In genomic region chr2:155600296-155600695, GRCh38 we compare ENCODE assay signal across 20 cellular contexts.
DNase-seq lines count a peak whose midpoint lies in the region; ATAC-seq and TF ChIP-seq lines count a peak whose summit lies in the region.
"Had no signal": no experiment of that assay in that cellular context is flagged by ENCODE, and none has a peak within 500 bp of the region (broad histone marks: within the 10 kb centered on the region; RNA-seq: fewer than 3 reads in every experiment).

No MANE protein-coding gene starts in this region.

- H3K9me3 ChIP-seq in lower lobe of right lung: peaks cover 14% of the 10 kb centered on the region
- H3K9me3 ChIP-seq: BE2C had no signal

- DNase-seq in chondrocyte (ENCODE audit: low spot score): peak; percentile 83
- no peak for DNase-seq in lower lobe of right lung
- DNase-seq in stimulated activated effector memory CD8-positive, alpha-beta T cell treated with anti-CD3 and anti-CD28 coated beads, Interleukin-12 subunit alpha, Interleukin-12 subunit beta, amount 100 ng/mL, for 72 hours (ENCODE audit: low spot score in 2 of 2): no peak
- DNase-seq in G401 (ENCODE audit: low spot score): no peak
- DNase-seq: ACHN; BE2C; C1 segment of cervical spinal cord; CD4-positive, CD25-positive, alpha-beta regulatory T cell; CD8-positive, alpha-beta memory T cell; COR-L47; DMS 273 treated with DMSO at 0.1 percent for 48 hours; DMS53; DND-41; EL; GM23248; HCEC 1CT; IMR-90 had no signal

- H3K27me3 Mint-ChIP-seq in chondrocyte (ENCODE audit: low read depth): no peaks in the 10 kb centered on the region
- H3K27me3 Mint-ChIP-seq: CD4-positive, CD25-positive, alpha-beta regulatory T cell; CD8-positive, alpha-beta memory T cell had no signal

- ATAC-seq in lower lobe of right lung (peak; percentile 11 to 39), HG02678 (IDR thresholded peaks at IDR 0.05; ENCODE audit: unreplicated experiment) (no peak), GM19328 (IDR thresholded peaks at IDR 0.05; ENCODE audit: unreplicated experiment) (no peak)
- ATAC-seq in stimulated activated effector memory CD8-positive, alpha-beta T cell treated with anti-CD3 and anti-CD28 coated beads, Interleukin-12 subunit alpha, Interleukin-12 subunit beta, amount 100 ng/mL, for 72 hours: peak; percentile 19

- no peaks in the 10 kb centered on the region for H3K27me3 ChIP-seq in lower lobe of right lung (ENCODE audit: low read depth)
- H3K27me3 ChIP-seq: BE2C had no signal

- H3K4me3 Mint-ChIP-seq in chondrocyte (ENCODE audit: unreplicated experiment): no peak overlapping the region
- no peak overlapping the region for H3K4me3 Mint-ChIP-seq in stimulated activated effector memory CD8-positive, alpha-beta T cell treated with anti-CD3 and anti-CD28 coated beads, Interleukin-12 subunit alpha, Interleukin-12 subunit beta, amount 100 ng/mL, for 72 hours
- H3K4me3 Mint-ChIP-seq: CD4-positive, CD25-positive, alpha-beta regulatory T cell; CD8-positive, alpha-beta memory T cell had no signal

- H3K27ac ChIP-seq in lower lobe of right lung: no peak overlapping the region
- H3K27ac ChIP-seq: GM23248, HL-60 had no signal

- no peaks in the 10 kb centered on the region for H3K4me1 ChIP-seq in lower lobe of right lung
- H3K4me1 ChIP-seq: BE2C had no signal

- no peaks in the 10 kb centered on the region for H3K36me3 ChIP-seq in lower lobe of right lung
- H3K36me3 ChIP-seq: BE2C had no signal

- TF ChIP-seq CTCF in chondrocyte (IDR thresholded peaks at IDR 0.05) (no peak), lower lobe of right lung (IDR thresholded peaks at IDR 0.05) (no peak)

- H3K9me3 Mint-ChIP-seq in chondrocyte (ENCODE audit: low read depth): peaks cover 23% of the 10 kb centered on the region
- peaks cover 5% of the 10 kb centered on the region for H3K9me3 Mint-ChIP-seq in stimulated activated effector memory CD8-positive, alpha-beta T cell treated with anti-CD3 and anti-CD28 coated beads, Interleukin-12 subunit alpha, Interleukin-12 subunit beta, amount 100 ng/mL, for 72 hours

- intact Hi-C loops in lower lobe of right lung (cut with DNase I): no loop called here

- no peaks in the 10 kb centered on the region for H3K36me3 Mint-ChIP-seq in chondrocyte (ENCODE audit: low read depth)
- H3K36me3 Mint-ChIP-seq in stimulated activated effector memory CD8-positive, alpha-beta T cell treated with anti-CD3 and anti-CD28 coated beads, Interleukin-12 subunit alpha, Interleukin-12 subunit beta, amount 100 ng/mL, for 72 hours: no peaks in the 10 kb centered on the region
- H3K36me3 Mint-ChIP-seq: CD4-positive, CD25-positive, alpha-beta regulatory T cell; CD8-positive, alpha-beta memory T cell had no signal

- no peak overlapping the region for H3K27ac Mint-ChIP-seq in chondrocyte (ENCODE audit: unreplicated experiment)
- H3K27ac Mint-ChIP-seq in stimulated activated effector memory CD8-positive, alpha-beta T cell treated with anti-CD3 and anti-CD28 coated beads, Interleukin-12 subunit alpha, Interleukin-12 subunit beta, amount 100 ng/mL, for 72 hours: no peak overlapping the region
- H3K27ac Mint-ChIP-seq: CD4-positive, CD25-positive, alpha-beta regulatory T cell had no signal

- no peaks in the 10 kb centered on the region for H3K4me1 Mint-ChIP-seq in chondrocyte (ENCODE audit: low read depth)
- no peaks in the 10 kb centered on the region for H3K4me1 Mint-ChIP-seq in stimulated activated effector memory CD8-positive, alpha-beta T cell treated with anti-CD3 and anti-CD28 coated beads, Interleukin-12 subunit alpha, Interleukin-12 subunit beta, amount 100 ng/mL, for 72 hours
- H3K4me1 Mint-ChIP-seq: CD4-positive, CD25-positive, alpha-beta regulatory T cell; CD8-positive, alpha-beta memory T cell had no signal

- in situ Hi-C loops in G401 (cut with HindIII; ENCODE audit: low sequenced_read_pairs): no loop called here

- H3K4me3 ChIP-seq in lower lobe of right lung: no peak overlapping the region
- H3K4me3 ChIP-seq: GM23248 had no signal

Comparison
In these comparisons a context has a peak if more than half of its experiments do, and no peak if none do; other contexts are left out.
1. ATAC-seq: peak in lower lobe of right lung (2 of 2) and stimulated activated effector memory CD8-positive, alpha-beta T cell treated with anti-CD3 and anti-CD28 coated beads, Interleukin-12 subunit alpha, Interleukin-12 subunit beta, amount 100 ng/mL, for 72 hours (single experiment); none in HG02678 (single experiment) and GM19328 (single experiment).